In the genomic region with DNA sequence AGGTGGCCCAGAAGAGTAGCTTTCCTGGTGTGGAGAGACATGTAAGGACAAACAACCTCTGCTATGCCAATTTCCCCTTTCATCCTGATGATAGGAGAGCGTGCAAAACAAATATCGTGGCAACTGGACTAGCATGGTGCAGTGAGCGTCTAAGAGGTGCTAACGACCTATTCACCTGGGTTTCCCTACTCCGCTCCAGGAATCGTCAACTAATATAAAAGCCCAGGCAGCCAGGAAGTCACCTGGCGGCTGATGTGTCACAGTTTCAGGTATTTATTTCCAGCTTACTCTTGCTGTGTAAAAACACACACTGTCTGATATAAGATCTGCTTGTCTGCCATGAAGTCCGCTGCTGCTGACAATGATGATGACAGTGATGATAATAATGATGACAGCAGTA, we compare ENCODE assay signal across 23 cellular contexts. TPM values are rescaled to one million over a fixed set of nuclear protein-coding genes. Genes with fewer than 3 reads are reported as not detected.
DNase-seq lines count a peak whose midpoint lies in the region; ATAC-seq, FAIRE-seq and TF ChIP-seq lines count a peak whose summit lies in the region.
"Had no signal": no experiment of that assay in that cellular context is flagged by ENCODE, and none has a peak within 500 bp of the region (broad histone marks: within the 10 kb centered on the region; RNA-seq: fewer than 3 reads in every experiment).

No MANE protein-coding gene starts in this region.

- POLR2A ChIA-PET in H1 (lab: Charles Lee; ENCODE audit: partially characterized antibody), result interaction anchor here (1.2 to 5.1 kb wide), 7 partner anchors 11 to 118 kb away, joined by 3 to 57 read pairs (median 6); no protein-coding TSS in a partner anchor

- peak overlapping the region; percentile 25 to 67 (median 59); a peak in 7 of 8 replicates for H3K4me3 ChIP-seq in H1 (ENCODE audit: extremely low read depth in 1 of 4, insufficient read depth in 2 of 4, low read depth in 3 of 4, low read length in 4 of 4)
- H3K4me3 ChIP-seq: spleen, thyroid gland had no signal

- peak overlapping the region; percentile 100 for H2BK120ac ChIP-seq in H1 (replicated peaks; ENCODE audit: low read depth, low read length)

- peak overlapping the region; percentile 82 for H3K4me3 Mint-ChIP-seq in type B pancreatic cell
- H3K4me3 Mint-ChIP-seq: activated T-helper 1 cell treated with anti-CD3 and anti-CD28 coated beads, Interleukin-12 subunit alpha, Interleukin-12 subunit beta, Interleukin-2, Interleukin-4 antibody, amounts not matched to agents 30 ng/mL and 10 ng/mL and 1 ng/mL, durations not matched to agents 14 hours and 24 hours and 36 hours; HFFc6; stimulated activated memory B cell treated with anti-CD40 and anti-IgM and Interleukin-4, amounts not matched to agents 10 μg/mL and 1 μg/mL and 100 μg/mL, for 72 hours; T-cell had no signal

- peak overlapping the region; percentile 100; the same call in 1 of the 2 replicates for H2BK5ac ChIP-seq in H1 (ENCODE audit: low read depth, low read length)

- TF ChIP-seq EP300 in H1 (IDR thresholded peaks at IDR 0.05; ENCODE audit: borderline replicate concordance in 1 of 2, low read depth in 2 of 2, low read length in 2 of 2), result no peak

- no peak for TF ChIP-seq RAD21 in H1 (IDR thresholded peaks at IDR 0.05 in 1 of 2, conservative IDR thresholded peaks at IDR 0.05 in 1 of 2; ENCODE audit: low read depth in 2 of 2, low read length in 2 of 2)

- peak overlapping the region; percentile 45; the same call in 1 of the 2 replicates for H2AK5ac ChIP-seq in H1 (ENCODE audit: low read depth, low read length)

- no peak for FAIRE-seq in H1 (lab: Jason Lieb, UNC)

- peaks cover 23 to 53% (median 30%) of the 10 kb centered on the region in 4 experiments for H3K4me1 ChIP-seq in H1 (replicated peaks in 1 of 4; ENCODE audit: control insufficient read depth in 3 of 4, insufficient read depth in 4 of 4, low read length in 3 of 4)
- H3K4me1 ChIP-seq: BE2C, spleen had no signal

- peaks cover 0 to 53% of the 10 kb centered on the region in 2 experiments; a peak in 2 of 4 replicates for H3K79me2 ChIP-seq in H1 (ENCODE audit: control insufficient read depth in 1 of 2, insufficient read depth in 2 of 2, low read length in 2 of 2)

- no peak overlapping the region for H2AFZ ChIP-seq in H1 (ENCODE audit: low read length)

- H4K5ac ChIP-seq in H1 (ENCODE audit: insufficient read length, low read depth, low read length), result no peak overlapping the region

- H3K36me3 ChIP-seq in H1 (ENCODE audit: control insufficient read depth in 2 of 4, insufficient read depth in 4 of 4, low read length in 3 of 4), result peaks cover 0 to 31% (median 6%) of the 10 kb centered on the region in 4 experiments; a peak in 5 of 8 replicates
- H3K36me3 ChIP-seq: WERI-Rb-1 had no signal

- peaks cover 25% of the 10 kb centered on the region for H3K4me1 Mint-ChIP-seq in type B pancreatic cell (ENCODE audit: unreplicated experiment)
- H3K4me1 Mint-ChIP-seq: T-cell had no signal

- H4K20me1 ChIP-seq in H1 (replicated peaks in 1 of 2; ENCODE audit: control insufficient read depth in 1 of 2, insufficient read depth in 2 of 2, low read length in 2 of 2), result peaks cover 2 to 5% of the 10 kb centered on the region in 2 experiments

- H3K4ac ChIP-seq in H1 (replicated peaks; ENCODE audit: insufficient read length, low read depth, low read length), result peak overlapping the region; percentile 25

- H3K27me3 ChIP-seq in H1 (replicated peaks in 1 of 4; ENCODE audit: control insufficient read depth in 3 of 4, extremely low read depth in 1 of 4, insufficient read depth in 3 of 4, low read length in 3 of 4), result no peaks in the 10 kb centered on the region
- H3K27me3 ChIP-seq: BE2C, spleen, thyroid gland had no signal

- peaks cover 14% of the 10 kb centered on the region for H3K23me2 ChIP-seq in H1 (ENCODE audit: low read depth, low read length)

- WGBS in H1 (ENCODE audit: extremely low coverage in 1 of 2, insufficient coverage in 1 of 2, insufficient read length in 1 of 2, insufficient replicate concordance in 2 of 2, low coverage in 1 of 2, low lambda C conversion rate in 2 of 2, missing lambda C conversion rate in 1 of 2), 2 experiments, result 27% methylated on average over 8 of the region's 8 CpGs; no CpG with 5 or more reads in 1 of the 2 experiments

- peak overlapping the region; percentile 71 for H3K14ac ChIP-seq in H1 (ENCODE audit: insufficient read length)

- H2BK20ac ChIP-seq in H1 (ENCODE audit: low read length), result 0 out of 2 replicates have a peak overlapping the region, but pooled peaks have one; percentile 10

- peak overlapping the region; percentile 92 for H4K91ac ChIP-seq in H1 (replicated peaks; ENCODE audit: insufficient read length, low read length)

- H2BK12ac ChIP-seq in H1 (ENCODE audit: low read depth, low read length), result peak overlapping the region; percentile 85; the same call in 1 of the 2 replicates

- H3K36me3 Mint-ChIP-seq in type B pancreatic cell, result peaks cover 7% of the 10 kb centered on the region

- 0 out of 2 replicates have a peak, but pooled peaks cover 2% of the 10 kb centered on the region for H3K79me1 ChIP-seq in H1 (ENCODE audit: low read depth, low read length)

- H3K9me3 ChIP-seq in H1 (ENCODE audit: insufficient read depth in 2 of 2, low read depth in 1 of 2, low read length in 1 of 2), result no peaks in the 10 kb centered on the region
- H3K9me3 ChIP-seq: BE2C, spleen, thyroid gland had no signal

- 0 out of 2 replicates have a peak overlapping the region, but pooled peaks have one; percentile 72 for H2BK15ac ChIP-seq in H1 (ENCODE audit: low read length)

- H3K4me2 ChIP-seq in H1 (ENCODE audit: insufficient read depth in 1 of 2, low read depth in 2 of 2, low read length in 2 of 2), result peak overlapping the region; percentile 82 to 84

- peak overlapping the region; percentile 94; the same call in 1 of the 2 replicates for H3K27ac ChIP-seq in H1 (ENCODE audit: low read depth, low read length)
- H3K27ac ChIP-seq: RWPE1, spleen, thyroid gland, WERI-Rb-1 had no signal

- H3K9me3 Mint-ChIP-seq in type B pancreatic cell, result no peaks in the 10 kb centered on the region
- H3K9me3 Mint-ChIP-seq: activated T-helper 1 cell treated with anti-CD3 and anti-CD28 coated beads, Interleukin-12 subunit alpha, Interleukin-12 subunit beta, Interleukin-2, Interleukin-4 antibody, amounts not matched to agents 30 ng/mL and 10 ng/mL and 1 ng/mL, durations not matched to agents 14 hours and 24 hours and 36 hours; HFFc6; stimulated activated memory B cell treated with anti-CD40 and anti-IgM and Interleukin-4, amounts not matched to agents 10 μg/mL and 1 μg/mL and 100 μg/mL, for 72 hours; T-cell had no signal

- H3K9ac ChIP-seq in H1 (replicated peaks in 1 of 4; ENCODE audit: extremely low read depth in 1 of 4, low read depth in 3 of 4, low read length in 3 of 4), result peak overlapping the region in 2 of 4 experiments; percentile 55 to 87; a peak in 4 of 7 replicates

- H4K8ac ChIP-seq in H1 (ENCODE audit: extremely low read depth, insufficient read depth, low read length), result no peak overlapping the region

- no peaks in the 10 kb centered on the region for H3K27me3 Mint-ChIP-seq in type B pancreatic cell
- H3K27me3 Mint-ChIP-seq: progenitor cell of endocrine pancreas; stimulated activated memory B cell treated with anti-CD40 and anti-IgM and Interleukin-4, amounts not matched to agents 10 μg/mL and 1 μg/mL and 100 μg/mL, for 72 hours; T-cell had no signal

- H3K23ac ChIP-seq in H1 (ENCODE audit: insufficient read length), result no peak overlapping the region

- peak overlapping the region; percentile 99 for H3K56ac ChIP-seq in H1 (replicated peaks; ENCODE audit: insufficient read length, low read depth, low read length)

- H3K27ac Mint-ChIP-seq in type B pancreatic cell, result no peak overlapping the region
- H3K27ac Mint-ChIP-seq: activated T-helper 1 cell treated with anti-CD3 and anti-CD28 coated beads, Interleukin-12 subunit alpha, Interleukin-12 subunit beta, Interleukin-2, Interleukin-4 antibody, amounts not matched to agents 30 ng/mL and 10 ng/mL and 1 ng/mL, durations not matched to agents 14 hours and 24 hours and 36 hours; HFFc6; stimulated activated memory B cell treated with anti-CD40 and anti-IgM and Interleukin-4, amounts not matched to agents 10 μg/mL and 1 μg/mL and 100 μg/mL, for 72 hours; T-cell had no signal

- ATAC-seq in HG03457 (IDR thresholded peaks at IDR 0.05; ENCODE audit: unreplicated experiment), result no peak
- ATAC-seq: stimulated activated memory B cell treated with anti-CD40 and anti-IgM and Interleukin-4, amounts not matched to agents 10 μg/mL and 1 μg/mL and 100 μg/mL, for 72 hours; T-cell had no signal

- DNase-seq in NCI-H1092 treated with DMSO at 0.1 percent for 48 hours (lab: John Stamatoyannopoulos, UW), result peak; percentile 69
- DNase-seq in NCI-H2196 treated with DMSO at 0.1 percent for 48 hours (lab: John Stamatoyannopoulos, UW; ENCODE audit: unreplicated experiment), result peak; percentile 57
- no peak for DNase-seq in H1 (ENCODE audit: low read depth in 1 of 2, low spot score in 2 of 2)
- no peak for DNase-seq in type B pancreatic cell (ENCODE audit: extremely low spot score, unreplicated experiment)
- DNase-seq in COR-L47 (lab: John Stamatoyannopoulos, UW), result no peak
- DNase-seq in HUDEP-2 (lab: John Stamatoyannopoulos, UW; ENCODE audit: unreplicated experiment in 76 of 76), result no peak
- DNase-seq: BE2C; central memory CD4-positive, alpha-beta T cell; DMS 273 treated with DMSO at 0.1 percent for 48 hours; HFFc6; hippocampal formation; IMR-90; spleen; T-cell; thyroid gland; WERI-Rb-1 had no signal

- TF ChIP-seq CTCF in H1 (IDR thresholded peaks at IDR 0.05; ENCODE audit: control extremely low read depth in 1 of 3, insufficient read depth in 1 of 3, low read depth in 1 of 3, low read length in 3 of 3), result no peak
- no peak for TF ChIP-seq CTCF in type B pancreatic cell (conservative IDR thresholded peaks at IDR 0.05)

- no peak for TF ChIP-seq POLR2A in H1 (IDR thresholded peaks at IDR 0.05; ENCODE audit: control extremely low read depth in 1 of 2, low read depth in 2 of 2, low read length in 2 of 2)

- CTCF ChIA-PET in H1 (lab: Charles Lee; ENCODE audit: partially characterized antibody), result interaction anchor here (1.3 to 8.1 kb wide), 7 partner anchors 15 to 241 kb away, joined by 3 to 38 read pairs (median 3); no protein-coding TSS in a partner anchor

- peak overlapping the region; percentile 14 for H3K18ac ChIP-seq in H1 (ENCODE audit: extremely low read depth, low read length)

RNA-seq across cellular contexts. Expression of gene EFCAB10, which starts 56.5 kb away (rescaled TPM):
- 3.1 TPM in 2 replicates for total RNA-seq in H1 (2021; fragmentation: NEBNext Ultra II Directional; extraction: Animal tissue kit (Norgen Biotek cat#: 25700))
- polyA plus RNA-seq in H1 (2011; rRNA removed), result 0.52 and 0.80 TPM in 2 replicates
- 0.90 TPM for polyA plus RNA-seq in H1 (2011; cell fraction: cytosol; rRNA removed)
- polyA plus RNA-seq in H1 (2011; cell fraction: nucleus; rRNA removed), result 0.41 TPM
- 1.2 to 2.7 TPM (median 2.5 TPM) in 4 replicates for polyA plus RNA-seq in H1 (2012, experiment 1 of 2)
- 0.43 TPM for polyA plus RNA-seq in H1 (2012, experiment 2 of 2)
- polyA plus RNA-seq in H1 (2013, experiment 1 of 2), result 3.2 TPM
- 3.7 TPM for polyA plus RNA-seq in H1 (2013, experiment 2 of 2)
- 0.80 and 1.1 TPM in 2 replicates for polyA minus RNA-seq in H1 (2011; rRNA and poly(A)+ RNA removed)
- polyA minus RNA-seq in H1 (2011; cell fraction: cytosol; rRNA and poly(A)+ RNA removed), result 2.1 TPM
- polyA minus RNA-seq in H1 (2011; cell fraction: nucleus; rRNA and poly(A)+ RNA removed), result 0.70 TPM
- 2.0 TPM in 1 of 2 replicates, not detected in the other for total RNA-seq in type B pancreatic cell (ENCODE audit: low replicate concordance)
- total RNA-seq: activated T-helper 1 cell treated with anti-CD3 and anti-CD28 coated beads, Interleukin-12 subunit alpha, Interleukin-12 subunit beta, Interleukin-2, Interleukin-4 antibody, amounts not matched to agents 30 ng/mL and 10 ng/mL and 1 ng/mL, durations not matched to agents 14 hours and 24 hours and 36 hours; HFFc6; IMR-90; lower leg skin; thyroid gland had no signal
- polyA plus RNA-seq: adipose tissue, IMR-90 had no signal

Comparison
In these comparisons a context has a peak if more than half of its experiments do, and no peak if none do; other contexts are left out.
1. DNase-seq: peak in NCI-H1092 treated with DMSO at 0.1 percent for 48 hours (single experiment) and NCI-H2196 treated with DMSO at 0.1 percent for 48 hours (single experiment); none in H1 (0 of 2), type B pancreatic cell (single experiment), COR-L47 (single experiment) and HUDEP-2 (0 of 76).